29 cellular contexts compared by ENCODE assay signal in the genomic region with DNA sequence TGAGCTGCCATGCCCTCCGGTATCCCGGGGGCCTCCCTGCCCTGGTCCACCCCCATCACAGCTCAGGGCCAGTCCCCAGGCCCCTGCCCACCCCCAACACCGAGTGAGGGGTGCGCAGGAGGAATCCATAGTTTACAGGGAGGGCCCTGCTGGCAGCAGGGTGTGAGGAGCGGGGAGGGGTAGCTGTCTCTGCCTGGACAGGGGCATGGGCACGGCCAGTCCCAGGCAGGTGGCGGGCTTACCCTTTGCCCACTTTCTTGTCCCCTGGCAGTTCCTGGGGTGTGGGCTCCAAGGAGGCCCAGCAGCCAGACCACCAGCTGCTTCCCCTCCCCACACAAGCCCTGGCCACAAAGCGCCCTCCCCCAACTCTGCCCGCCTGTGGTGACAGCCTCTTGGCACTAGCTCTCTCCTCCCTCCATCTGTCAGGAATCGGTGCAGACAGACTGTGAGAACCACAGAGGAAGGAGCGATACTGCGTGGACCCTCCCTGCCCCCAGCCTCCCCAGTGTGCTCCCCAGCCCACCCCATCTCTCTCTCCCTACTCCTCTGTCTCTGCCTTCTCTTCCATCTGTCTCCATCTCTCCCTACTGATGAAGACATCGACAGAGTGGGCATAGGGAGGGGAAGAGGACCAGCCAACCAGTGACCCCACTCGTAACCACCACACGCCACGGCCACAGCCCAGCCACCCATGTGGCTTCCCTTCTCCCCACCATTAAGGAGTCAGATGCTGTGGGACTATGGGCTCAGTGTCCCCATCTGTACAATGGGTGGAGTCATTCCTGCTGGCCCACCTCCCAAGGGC. TPM values are rescaled to one million over a fixed set of nuclear protein-coding genes. Genes with fewer than 3 reads are reported as not detected.
DNase-seq lines count a peak whose midpoint lies in the region; ATAC-seq, FAIRE-seq and TF ChIP-seq lines count a peak whose summit lies in the region.
"Had no signal": no experiment of that assay in that cellular context is flagged by ENCODE, and none has a peak within 500 bp of the region (broad histone marks: within the 10 kb centered on the region; RNA-seq: fewer than 3 reads in every experiment).

No MANE protein-coding gene starts in this region.

- H3K4me2 ChIP-seq in GM12878 (ENCODE audit: control insufficient read depth, insufficient read depth) (no peak overlapping the region), neuronal stem cell (ENCODE audit: insufficient read depth, low read length, poor library complexity, severe bottlenecking) (no peak overlapping the region)
- H3K4me2 ChIP-seq: hepatocyte had no signal

- H3K18ac ChIP-seq in neuronal stem cell (ENCODE audit: low read length) = no peak overlapping the region

- H3K79me2 ChIP-seq in GM12878 (ENCODE audit: control insufficient read depth, insufficient read depth, low read length) = peaks cover 7% of the 10 kb centered on the region
- H3K79me2 ChIP-seq: hepatocyte had no signal

- H3K9ac ChIP-seq in GM12878 (ENCODE audit: control insufficient read depth, insufficient read depth, low read length) (no peak overlapping the region), neuronal stem cell (ENCODE audit: low read depth, low read length, poor library complexity) (peak overlapping the region; percentile 55)

- no peak overlapping the region for H3K4me3 Mint-ChIP-seq in activated naive CD8-positive, alpha-beta T cell treated with anti-CD3 and anti-CD28 coated beads, Interleukin-2, amount 10 ng/mL, durations not matched to agents 7 days and 5 days
- no peak overlapping the region for H3K4me3 Mint-ChIP-seq in activated naive CD8-positive, alpha-beta T cell treated with anti-CD3 and anti-CD28 coated beads for 36 hours
- H3K4me3 Mint-ChIP-seq: nephron progenitor cell, WTC11 had no signal

- SMC1A ChIA-PET in GM12878 (lab: Charles Lee; ENCODE audit: uncharacterized antibody, unreplicated experiment) = no interaction called here

- no peak overlapping the region for H2BK15ac ChIP-seq in neuronal stem cell (ENCODE audit: low read length)

- H3K14ac ChIP-seq in neuronal stem cell (ENCODE audit: low read length) = peak overlapping the region; percentile 4

- no peak for FAIRE-seq in GM12878 (lab: Jason Lieb, UNC)

- in situ Hi-C loops in GM12878 (cut with MboI) = no loop called here

- peaks cover 28% of the 10 kb centered on the region for H3K79me1 ChIP-seq in neuronal stem cell (ENCODE audit: low read depth, low read length)

- H4K8ac ChIP-seq in neuronal stem cell (ENCODE audit: low read depth, low read length) = no peak overlapping the region

- peak overlapping the region; percentile 78 for H3K27ac Mint-ChIP-seq in activated naive CD8-positive, alpha-beta T cell treated with anti-CD3 and anti-CD28 coated beads, Interleukin-2, amount 10 ng/mL, durations not matched to agents 7 days and 5 days
- no peak overlapping the region for H3K27ac Mint-ChIP-seq in activated naive CD8-positive, alpha-beta T cell treated with anti-CD3 and anti-CD28 coated beads for 36 hours
- H3K27ac Mint-ChIP-seq: WTC11 had no signal

- no peak overlapping the region for H2BK12ac ChIP-seq in neuronal stem cell (ENCODE audit: low read length)

- 0 out of 2 replicates have a peak, but pooled peaks have one; percentile 12 for TF ChIP-seq POLR2A in GM12878 (IDR thresholded peaks at IDR 0.05; ENCODE audit: low read depth, low read length)
- no peak for TF ChIP-seq POLR2A in uterus (IDR thresholded peaks at IDR 0.05)

- RAD21 ChIA-PET in GM12878 (lab: Charles Lee; ENCODE audit: unreplicated experiment) = no interaction called here

- H3K4me1 ChIP-seq in GM12878 (ENCODE audit: control insufficient read depth, insufficient read depth, low read length) (peaks cover 7% of the 10 kb centered on the region), neuronal stem cell (ENCODE audit: control insufficient read depth in 2 of 2, insufficient read depth in 1 of 2, low read depth in 1 of 2, low read length in 2 of 2) (peaks cover 2 to 13% of the 10 kb centered on the region in 2 donors), uterus (no peaks in the 10 kb centered on the region)
- H3K4me1 ChIP-seq: foreskin keratinocyte, sigmoid colon had no signal

- CTCF ChIA-PET in GM12878 (lab: Yijun Ruan, JAX) = no interaction called here

- no peak for DNase-seq in activated naive CD8-positive, alpha-beta T cell treated with anti-CD3 and anti-CD28 coated beads, Interleukin-2, amount 10 ng/mL, durations not matched to agents 7 days and 5 days
- DNase-seq in activated naive CD8-positive, alpha-beta T cell treated with anti-CD3 and anti-CD28 coated beads for 36 hours = no peak
- DNase-seq in NCI-H2171 (lab: John Stamatoyannopoulos, UW) = peak; percentile 67
- no peak for DNase-seq in GM12878 (ENCODE audit: low read depth, low spot score)
- no peak for DNase-seq in neuronal stem cell (ENCODE audit: low spot score)
- DNase-seq in DMS153 (lab: John Stamatoyannopoulos, UW) = no peak
- no peak for DNase-seq in uterus
- DNase-seq: activated CD4-positive, alpha-beta T cell treated with anti-CD3 and anti-CD28 coated beads, Interleukin-2, amount 50 U/mL, for 48 hours; activated naive CD4-positive, alpha-beta T cell; activated T-cell treated with anti-CD3 and anti-CD28 coated beads for 4 hours; aorta; CD4-positive, CD25-positive, alpha-beta regulatory T cell; cerebellar nuclear complex; effector CD8-positive, alpha-beta T cell; foreskin keratinocyte; GDM1; left ventricle myocardium superior; NCI-H1930; NCI-H226; nephron progenitor cell; NK-92 treated with Interleukin-12 subunit alpha and Interleukin-12 subunit beta, amount 100 ng/mL, for 24 hours; sigmoid colon; SJCRH30; T-helper 9 cell had no signal

- H3K27me3 ChIP-seq in GM12878 (replicated peaks in 1 of 2; ENCODE audit: control insufficient read depth in 2 of 2, insufficient read depth in 2 of 2, low read length in 1 of 2) (no peaks in the 10 kb centered on the region), neuronal stem cell (ENCODE audit: control insufficient read depth in 3 of 3, insufficient read depth in 3 of 3, low read depth in 1 of 3, low read length in 3 of 3) (no peaks in the 10 kb centered on the region), uterus (no peaks in the 10 kb centered on the region)
- H3K27me3 ChIP-seq: foreskin keratinocyte, hepatocyte, sigmoid colon, SJCRH30 had no signal

- TF ChIP-seq RAD21 in GM12878 (IDR thresholded peaks at IDR 0.05; ENCODE audit: insufficient read depth, low read depth, low read length) = no peak

- POLR2A ChIA-PET in activated naive CD8-positive, alpha-beta T cell treated with anti-CD3 and anti-CD28 coated beads, Interleukin-2, amount 10 ng/mL, durations not matched to agents 7 days and 5 days (lab: Charles Lee) = interaction anchor here (0.8 to 1.0 kb wide), 2 partner anchors 15 to 86 kb away, joined by 3 read pairs; no protein-coding TSS in a partner anchor
- POLR2A ChIA-PET in GM12878 (lab: Charles Lee) = interaction anchor here (1.2 kb wide), 1 partner anchor 18 kb away, joined by 3 read pairs; no protein-coding TSS in a partner anchor

- no peak overlapping the region for H2AFZ ChIP-seq in GM12878 (ENCODE audit: control insufficient read depth, low read depth, low read length)
- H2AFZ ChIP-seq in neuronal stem cell (ENCODE audit: low read length) = no peak overlapping the region
- H2AFZ ChIP-seq: hepatocyte had no signal

- no peaks in the 10 kb centered on the region for H3K9me3 ChIP-seq in GM12878 (replicated peaks; ENCODE audit: control insufficient read depth, insufficient read depth, low read length)
- H3K9me3 ChIP-seq in neuronal stem cell (replicated peaks in 1 of 2; ENCODE audit: control insufficient read depth in 2 of 2, insufficient read depth in 1 of 2, low read depth in 1 of 2, low read length in 2 of 2) = no peaks in the 10 kb centered on the region
- no peaks in the 10 kb centered on the region for H3K9me3 ChIP-seq in uterus
- H3K9me3 ChIP-seq: sigmoid colon, SJCRH30 had no signal

- H3K4ac ChIP-seq in neuronal stem cell (ENCODE audit: low read length) = no peak overlapping the region

- no peak overlapping the region for H4K91ac ChIP-seq in neuronal stem cell (ENCODE audit: low read depth, low read length, poor library complexity)

- H3K4me3 ChIP-seq in GM12878 (no peak overlapping the region), neuronal stem cell (ENCODE audit: low read length in 2 of 2) (no peak overlapping the region), uterus (no peak overlapping the region)
- H3K4me3 ChIP-seq: hepatocyte, sigmoid colon, SJCRH30 had no signal

- no peak overlapping the region for H2AK5ac ChIP-seq in neuronal stem cell (ENCODE audit: low read depth, low read length)

- no peaks in the 10 kb centered on the region for H3K27me3 Mint-ChIP-seq in activated naive CD8-positive, alpha-beta T cell treated with anti-CD3 and anti-CD28 coated beads, Interleukin-2, amount 10 ng/mL, durations not matched to agents 7 days and 5 days
- H3K27me3 Mint-ChIP-seq in activated naive CD8-positive, alpha-beta T cell treated with anti-CD3 and anti-CD28 coated beads for 36 hours = no peaks in the 10 kb centered on the region
- H3K27me3 Mint-ChIP-seq: CD4-positive, CD25-positive, alpha-beta regulatory T cell had no signal

- no peak for ATAC-seq in activated naive CD8-positive, alpha-beta T cell treated with anti-CD3 and anti-CD28 coated beads, Interleukin-2, amount 10 ng/mL, durations not matched to agents 7 days and 5 days (ENCODE audit: low read depth)
- no peak for ATAC-seq in GM12878
- no peak for ATAC-seq in HG03139 (IDR thresholded peaks at IDR 0.05; ENCODE audit: unreplicated experiment)
- ATAC-seq: foreskin keratinocyte, HCT116, left ventricle myocardium superior, Panc1, WTC11 had no signal

- H3K27ac ChIP-seq in GM12878 (ENCODE audit: control insufficient read depth, insufficient read depth) = no peak overlapping the region
- H3K27ac ChIP-seq in neuronal stem cell (replicated peaks; ENCODE audit: low read length) = no peak overlapping the region
- no peak overlapping the region for H3K27ac ChIP-seq in uterus
- H3K27ac ChIP-seq: foreskin keratinocyte, hepatocyte, sigmoid colon, SJCRH30 had no signal

- peak overlapping the region; percentile 43 for H2BK5ac ChIP-seq in neuronal stem cell (ENCODE audit: low read length)

- no peak overlapping the region for H2BK120ac ChIP-seq in neuronal stem cell (ENCODE audit: low read depth, low read length)

- peaks cover 20% of the 10 kb centered on the region for H3K4me1 Mint-ChIP-seq in activated naive CD8-positive, alpha-beta T cell treated with anti-CD3 and anti-CD28 coated beads, Interleukin-2, amount 10 ng/mL, durations not matched to agents 7 days and 5 days
- peaks cover 5% of the 10 kb centered on the region for H3K4me1 Mint-ChIP-seq in activated naive CD8-positive, alpha-beta T cell treated with anti-CD3 and anti-CD28 coated beads for 36 hours

- no peaks in the 10 kb centered on the region for H4K20me1 ChIP-seq in GM12878 (ENCODE audit: control insufficient read depth, insufficient read depth)

- H3K36me3 ChIP-seq in GM12878 (ENCODE audit: control insufficient read depth in 2 of 2, insufficient read depth in 2 of 2, low read length in 1 of 2) (peaks cover 0 to 36% of the 10 kb centered on the region in 2 experiments; a peak in 3 of 4 replicates), neuronal stem cell (replicated peaks in 1 of 2; ENCODE audit: control insufficient read depth in 2 of 2, insufficient read depth in 2 of 2, low read length in 2 of 2) (peaks cover 19 to 42% of the 10 kb centered on the region in 2 donors), uterus (no peaks in the 10 kb centered on the region)
- H3K36me3 ChIP-seq: sigmoid colon, SJCRH30 had no signal

- H3K36me3 Mint-ChIP-seq in activated naive CD8-positive, alpha-beta T cell treated with anti-CD3 and anti-CD28 coated beads, Interleukin-2, amount 10 ng/mL, durations not matched to agents 7 days and 5 days = peaks cover 7% of the 10 kb centered on the region
- peaks cover 20% of the 10 kb centered on the region for H3K36me3 Mint-ChIP-seq in activated naive CD8-positive, alpha-beta T cell treated with anti-CD3 and anti-CD28 coated beads for 36 hours

- TF ChIP-seq CTCF in GM12878 (IDR thresholded peaks at IDR 0.05 in 2 of 3, conservative IDR thresholded peaks at IDR 0.05 in 1 of 3; ENCODE audit: control insufficient read depth in 2 of 3, extremely low read depth in 1 of 3, insufficient read depth in 1 of 3, low read depth in 3 of 3, low read length in 3 of 3) (no peak), uterus (IDR thresholded peaks at IDR 0.05) (no peak)

- WGBS in GM12878 (ENCODE audit: insufficient coverage, insufficient replicate concordance, low lambda C conversion rate, missing lambda C conversion rate) = 87% methylated on average over 14 of the region's 16 CpGs
- no CpG with 5 or more reads among the region's 16 CpGs for WGBS in neuronal stem cell (ENCODE audit: extremely low coverage in 2 of 2, insufficient read length in 2 of 2, insufficient replicate concordance in 1 of 2), 2 donors

- no TSS peak for BruUV-seq in GM12878 (replicated peaks; lab: Mats Ljungman, UMichigan)

- H3K23ac ChIP-seq in neuronal stem cell (ENCODE audit: low read depth, low read length, poor library complexity) = peak overlapping the region; percentile 47

- intact Hi-C loops in GM12878 (cut with micrococcal nuclease; ENCODE audit: unreplicated experiment) = no loop called here
- intact Hi-C loops in uterus (cut with DNase I; ENCODE audit: low total_unique reads) = no loop called here

- no peaks in the 10 kb centered on the region for H3K9me3 Mint-ChIP-seq in activated naive CD8-positive, alpha-beta T cell treated with anti-CD3 and anti-CD28 coated beads, Interleukin-2, amount 10 ng/mL, durations not matched to agents 7 days and 5 days
- H3K9me3 Mint-ChIP-seq in activated naive CD8-positive, alpha-beta T cell treated with anti-CD3 and anti-CD28 coated beads for 36 hours = no peaks in the 10 kb centered on the region
- H3K9me3 Mint-ChIP-seq: CD4-positive, CD25-positive, alpha-beta regulatory T cell; nephron progenitor cell; WTC11 had no signal

- no peak for TF ChIP-seq EP300 in GM12878 (IDR thresholded peaks at IDR 0.05; ENCODE audit: borderline replicate concordance in 1 of 2, control insufficient read depth in 1 of 2, low read depth in 2 of 2, low read length in 2 of 2)

RNA-seq across cellular contexts. Expression of gene LRP8, which starts 16.6 kb away (rescaled TPM):
- 10 to 100 TPM; 45.0 to 54.3 TPM for total RNA-seq in activated naive CD8-positive, alpha-beta T cell treated with anti-CD3 and anti-CD28 coated beads, Interleukin-2, amount 10 ng/mL, durations not matched to agents 7 days and 5 days
- 10 to 100 TPM; 42.3 to 47.7 TPM for total RNA-seq in activated naive CD8-positive, alpha-beta T cell treated with anti-CD3 and anti-CD28 coated beads for 36 hours
- 116 and 125 TPM in 2 replicates for total RNA-seq in GM12878 (2013; cell fraction: nucleolus; rRNA removed)
- total RNA-seq in GM12878 (2014; rRNA removed) (21.3 and 23.8 TPM in 2 replicates), GM12878 (2014; rRNA removed; fragmentation: Illumina TruSeq; extraction: Trizol) (19.2 and 20.8 TPM in 2 replicates), GM12878 (2021) (25.5 and 26.1 TPM in 2 replicates), uterus (10 to 100 TPM in 1 of 4 donors, 1 to 10 TPM in 3; 1.5 to 15.3 (median 8.5) TPM)
- polyA plus RNA-seq in GM12878 (2011; ENCODE audit: low read depth) = 7.0 TPM
- polyA plus RNA-seq in GM12878 (2011; rRNA removed) (25.5 and 40.5 TPM in 2 replicates), GM12878 (2014; fragmentation: Illumina TruSeq; extraction: Trizol) (21.9 and 26.6 TPM in 2 replicates), GM12878 (2014; fragmentation: Nextera tagmentation; extraction: Ambion mirVana) (1 to 10 TPM; 3.6 to 4.5 TPM), GM12878 (2014; rRNA removed) (27.3 and 33.7 TPM in 2 replicates), GM12878 (2016; fragmentation: Nextera tagmentation; extraction: Ambion mirVana) (1 to 10 TPM; 2.8 to 3.1 TPM)
- polyA plus RNA-seq in GM12878 (2011; cell fraction: cytosol; rRNA removed) = 37.4 and 42.6 TPM in 2 replicates
- polyA plus RNA-seq in GM12878 (2011; cell fraction: nucleus; rRNA removed) = 173 and 193 TPM in 2 replicates
- 8.1 and 8.9 TPM in 2 replicates for polyA plus RNA-seq in GM12878 (2012)
- polyA minus RNA-seq in GM12878 (2011; rRNA and poly(A)+ RNA removed) = 89.1 and 91.1 TPM in 2 replicates
- 19.0 and 25.3 TPM in 2 replicates for polyA minus RNA-seq in GM12878 (2011; cell fraction: cytosol; rRNA and poly(A)+ RNA removed)
- 57.3 and 118 TPM in 2 replicates for polyA minus RNA-seq in GM12878 (2011; cell fraction: nucleus; rRNA and poly(A)+ RNA removed)
- 23.6 TPM for polyA plus RNA-seq in neuronal stem cell (2013, experiment 1 of 2)
- polyA plus RNA-seq in neuronal stem cell (2013, experiment 2 of 2) = 22.6 TPM
